ENCODE assay signal across 30 cellular contexts in the genomic region with DNA sequence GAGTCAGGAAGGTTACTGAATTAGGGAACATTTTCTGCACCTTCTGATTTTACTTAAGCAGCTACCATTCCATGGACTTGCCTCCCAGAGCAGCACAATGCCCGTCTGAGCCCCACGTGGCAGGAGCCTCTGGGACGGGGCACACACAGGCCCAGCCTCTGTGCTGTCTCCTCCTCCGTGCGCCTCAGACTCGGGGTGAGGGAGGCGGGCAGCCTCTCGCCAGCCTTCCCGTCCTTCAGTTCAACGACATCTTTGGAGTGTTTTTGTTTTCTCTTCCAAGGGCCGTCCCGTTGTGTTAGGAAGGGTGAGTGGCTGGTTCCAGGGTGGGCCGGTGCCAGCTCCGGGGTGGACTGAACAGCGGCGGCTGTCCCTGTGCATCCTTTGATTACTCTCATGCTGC. TPM values are rescaled to one million over a fixed set of nuclear protein-coding genes. Genes with fewer than 3 reads are reported as not detected.
DNase-seq lines count a peak whose midpoint lies in the region; ATAC-seq, FAIRE-seq and TF ChIP-seq lines count a peak whose summit lies in the region.
"Had no signal": no experiment of that assay in that cellular context is flagged by ENCODE, and none has a peak within 500 bp of the region (broad histone marks: within the 10 kb centered on the region; RNA-seq: fewer than 3 reads in every experiment).

No MANE protein-coding gene starts in this region.

- peaks cover 45% of the 10 kb centered on the region for H3K36me3 ChIP-seq in left ventricle myocardium inferior
- no peaks in the 10 kb centered on the region for H3K36me3 ChIP-seq in PC-9 (ENCODE audit: low read depth)
- peaks cover 9 to 27% of the 10 kb centered on the region in 2 donors for H3K36me3 ChIP-seq in small intestine (ENCODE audit: control insufficient read depth in 2 of 2, insufficient read depth in 2 of 2, low read length in 2 of 2)

- BruUV-seq in PC-9 (replicated peaks; lab: Mats Ljungman, UMichigan): no TSS peak

- ATAC-seq in left ventricle myocardium superior (no peak), sciatic nerve (peak; percentile 23), GM19023 (IDR thresholded peaks at IDR 0.05; ENCODE audit: unreplicated experiment) (no peak)
- ATAC-seq: activated CD4-positive, alpha-beta T cell treated with anti-CD3 and anti-CD28 coated beads for 36 hours; activated T-helper 17 cell treated with anti-CD3 and anti-CD28 coated beads, Interleukin-2, amount 50 U/mL, for 72 hours; GM23338; lower lobe of right lung; right cardiac atrium had no signal

- 75 to 85% (median 85%) methylated on average over 16 of the region's 16 CpGs for WGBS in small intestine, 3 donors

- FAIRE-seq in small intestine (lab: Jason Lieb, UNC): no peak
- FAIRE-seq: colon, G401.6, GM19239 had no signal

- H3K79me2 ChIP-seq in PC-9 (ENCODE audit: low read depth): no peaks in the 10 kb centered on the region

- H3K9me3 ChIP-seq in left ventricle myocardium inferior (replicated peaks) (no peaks in the 10 kb centered on the region), PC-9 (ENCODE audit: insufficient read depth, low read depth) (no peaks in the 10 kb centered on the region), small intestine (ENCODE audit: control insufficient read depth, low read depth) (no peaks in the 10 kb centered on the region)
- H3K9me3 ChIP-seq: lower lobe of right lung, SJCRH30 had no signal

- TF ChIP-seq CTCF in left ventricle myocardium inferior (IDR thresholded peaks at IDR 0.05; ENCODE audit: borderline replicate concordance): no peak
- no peak for TF ChIP-seq CTCF in glutamatergic neuron (IDR thresholded peaks at IDR 0.05; ENCODE audit: partially characterized antibody, unreplicated experiment)
- TF ChIP-seq CTCF in PC-9 (conservative IDR thresholded peaks at IDR 0.05): no peak

- POLR2A ChIA-PET in PC-9 (lab: Charles Lee; ENCODE audit: unreplicated experiment): interaction anchor here (0.6 kb wide), 1 partner anchor 357 kb away, joined by 4 read pairs; no protein-coding TSS in a partner anchor

- H3K9me3 Mint-ChIP-seq in glutamatergic neuron (ENCODE audit: unreplicated experiment): peaks cover 3% of the 10 kb centered on the region
- H3K9me3 Mint-ChIP-seq: activated T-helper 17 cell treated with anti-CD3 and anti-CD28 coated beads, Interleukin-2, amount 50 U/mL, for 72 hours; GM23338; HFFc6; type B pancreatic cell had no signal

- no peaks in the 10 kb centered on the region for H3K36me3 Mint-ChIP-seq in glutamatergic neuron (ENCODE audit: unreplicated experiment)

- no peaks in the 10 kb centered on the region for H3K9me2 ChIP-seq in PC-9 (ENCODE audit: insufficient read depth)

- peaks cover 43% of the 10 kb centered on the region for H3K4me1 Mint-ChIP-seq in glutamatergic neuron (ENCODE audit: low read depth, unreplicated experiment)

- intact Hi-C loops in left ventricle myocardium inferior (cut with micrococcal nuclease): no loop called here
- intact Hi-C loops in left ventricle myocardium superior (cut with micrococcal nuclease): no loop called here
- intact Hi-C loops in sciatic nerve (cut with DNase I): no loop called here
- intact Hi-C loops in PC-9 (cut with micrococcal nuclease; ENCODE audit: unreplicated experiment): no loop called here

- H3K4me3 Mint-ChIP-seq in glutamatergic neuron (ENCODE audit: unreplicated experiment): no peak overlapping the region
- H3K4me3 Mint-ChIP-seq: activated CD4-positive, alpha-beta T cell treated with anti-CD3 and anti-CD28 coated beads for 36 hours; activated T-helper 17 cell treated with anti-CD3 and anti-CD28 coated beads, Interleukin-2, amount 50 U/mL, for 72 hours; GM23338; HFFc6; type B pancreatic cell had no signal

- no peak for DNase-seq in left ventricle myocardium inferior
- DNase-seq in left ventricle myocardium superior: no peak
- DNase-seq in glutamatergic neuron: no peak
- DNase-seq in sciatic nerve (ENCODE audit: low spot score): no peak
- no peak for DNase-seq in PC-9
- no peak for DNase-seq in small intestine
- no peak for DNase-seq in dedifferentiated amniotic fluid mesenchymal stem cell (ENCODE audit: extremely low spot score)
- DNase-seq: activated CD4-positive, alpha-beta T cell treated with anti-CD3 and anti-CD28 coated beads for 36 hours; activated naive CD4-positive, alpha-beta T cell treated with anti-CD3 and anti-CD28 coated beads, Interleukin-2, amount 50 U/mL, for 16 hours; effector CD8-positive, alpha-beta T cell; HFFc6; kidney glomerular epithelial cell; lower lobe of right lung; NCI-H146; NCI-H2107; NCI-H82; SJCRH30; stimulated activated CD4-positive, alpha-beta T cell treated with anti-CD3 and anti-CD28 coated beads, Interleukin-2, amount 100 ng/mL, for 48 hours; SW 1271; T1000 had no signal

- H3K27me3 Mint-ChIP-seq in glutamatergic neuron (ENCODE audit: unreplicated experiment): peaks cover 3% of the 10 kb centered on the region
- H3K27me3 Mint-ChIP-seq: activated CD4-positive, alpha-beta T cell treated with anti-CD3 and anti-CD28 coated beads for 36 hours; activated T-helper 17 cell treated with anti-CD3 and anti-CD28 coated beads, Interleukin-2, amount 50 U/mL, for 72 hours; type B pancreatic cell had no signal

- no peak overlapping the region for H3K4me3 ChIP-seq in left ventricle myocardium inferior
- no peak overlapping the region for H3K4me3 ChIP-seq in PC-9
- H3K4me3 ChIP-seq in small intestine (ENCODE audit: low read depth in 1 of 2, low read length in 2 of 2): no peak overlapping the region
- H3K4me3 ChIP-seq: GM23338, lower lobe of right lung, SJCRH30 had no signal

- no peaks in the 10 kb centered on the region for H3F3A ChIP-seq in PC-9 (ENCODE audit: insufficient read depth, low read depth)

- peaks cover 63% of the 10 kb centered on the region for H3K4me1 ChIP-seq in left ventricle myocardium inferior
- H3K4me1 ChIP-seq in PC-9 (replicated peaks; ENCODE audit: insufficient read depth): no peaks in the 10 kb centered on the region
- H3K4me1 ChIP-seq in small intestine (ENCODE audit: control insufficient read depth in 2 of 2, insufficient read depth in 1 of 2, low read depth in 1 of 2, low read length in 1 of 2): no peaks in the 10 kb centered on the region

- H3K27ac ChIP-seq in left ventricle myocardium inferior (replicated peaks): peak overlapping the region; percentile 41
- no peak overlapping the region for H3K27ac ChIP-seq in PC-9
- no peak overlapping the region for H3K27ac ChIP-seq in small intestine (ENCODE audit: low read depth in 1 of 2, low read length in 1 of 2)
- H3K27ac ChIP-seq: lower lobe of right lung, parathyroid adenoma, SJCRH30, VCaP had no signal

- H2AFZ ChIP-seq in PC-9: no peak overlapping the region
- H2AFZ ChIP-seq: GM23338, parathyroid adenoma had no signal

- H3K4me2 ChIP-seq in PC-9: no peak overlapping the region
- H3K4me2 ChIP-seq: GM23338 had no signal

- H4K20me1 ChIP-seq in PC-9 (ENCODE audit: insufficient read depth): no peaks in the 10 kb centered on the region

- H3K27ac Mint-ChIP-seq in glutamatergic neuron (ENCODE audit: unreplicated experiment): peak overlapping the region; percentile 52
- H3K27ac Mint-ChIP-seq: activated CD4-positive, alpha-beta T cell treated with anti-CD3 and anti-CD28 coated beads for 36 hours; activated T-helper 17 cell treated with anti-CD3 and anti-CD28 coated beads, Interleukin-2, amount 50 U/mL, for 72 hours; GM23338; type B pancreatic cell had no signal

- no peaks in the 10 kb centered on the region for H3K27me3 ChIP-seq in left ventricle myocardium inferior (ENCODE audit: low read depth)
- no peaks in the 10 kb centered on the region for H3K27me3 ChIP-seq in PC-9 (ENCODE audit: insufficient read depth, low read depth)
- no peaks in the 10 kb centered on the region for H3K27me3 ChIP-seq in small intestine (ENCODE audit: control insufficient read depth in 2 of 2, insufficient read depth in 2 of 2, low read length in 2 of 2)
- H3K27me3 ChIP-seq: SJCRH30 had no signal

- CTCF ChIA-PET in PC-9 (lab: Charles Lee): no interaction called here

RNA-seq across cellular contexts. Expression of a gene that starts 31.8 kb away (rescaled TPM):
- total RNA-seq in left ventricle myocardium inferior (25.0 TPM), left ventricle myocardium superior (25.5 TPM), glutamatergic neuron (ENCODE audit: unreplicated experiment) (51.7 TPM), sciatic nerve (86.7 TPM), PC-9 (2021) (60.8 and 78.4 TPM in 2 replicates)
- 10 to 100 TPM; 24.7 to 30.6 (median 29.2) TPM for polyA plus RNA-seq in small intestine
